ENCODE assay signal across 8 cellular contexts in the genomic region with DNA sequence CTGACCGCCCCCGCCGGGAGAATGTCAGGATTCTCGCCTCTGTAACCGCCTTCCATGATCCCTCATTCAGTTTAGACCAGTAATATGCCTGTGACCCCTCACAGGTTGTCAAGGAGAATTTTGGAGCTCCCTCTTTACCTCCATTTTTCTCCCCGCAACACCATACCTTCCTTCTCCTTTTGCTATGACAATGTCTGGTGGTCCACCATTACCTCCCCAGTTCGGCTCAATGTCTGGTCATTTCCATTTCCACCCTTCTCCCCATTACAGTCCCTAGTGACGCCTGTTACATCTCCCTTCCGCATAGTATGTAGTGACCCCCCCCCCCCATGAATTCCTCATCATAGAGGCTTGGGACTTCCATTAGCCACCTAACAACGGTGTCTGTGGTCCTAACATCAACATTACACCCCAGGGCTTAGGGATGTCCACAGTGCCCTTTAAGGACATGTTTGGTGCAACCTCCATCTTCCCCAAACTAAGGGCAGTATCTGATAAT. TPM values are rescaled to one million over a fixed set of nuclear protein-coding genes. Genes with fewer than 3 reads are reported as not detected.
DNase-seq lines count a peak whose midpoint lies in the region; ATAC-seq and TF ChIP-seq lines count a peak whose summit lies in the region.

No MANE protein-coding gene starts in this region.

- peaks cover 15% of the 10 kb centered on the region for H3K36me3 ChIP-seq in BE2C

- peaks cover 0 to 6% of the 10 kb centered on the region in 2 donors for H3K27me3 Mint-ChIP-seq in natural killer cell treated with Interleukin-12 subunit alpha and Interleukin-12 subunit beta and Interleukin-15 and Interleukin-18, amount 100 ng/mL, for 72 hours

- intact Hi-C loops in dorsolateral prefrontal cortex (cut with DNase I) = loop anchor here in 1 of 2 donors (5.0 to 10.0 kb wide), 4 partner anchors 61 to 463 kb away; partner anchors contain the start of gene UXT

- H3K4me3 ChIP-seq in BE2C (ENCODE audit: low read depth, low read length) = peak overlapping the region; percentile 84
- H3K4me3 ChIP-seq in LNCaP clone FGC (ENCODE audit: low read depth, low read length) = peak overlapping the region; percentile 68
- peak overlapping the region; percentile 41 to 81 (median 67) for H3K4me3 ChIP-seq in dorsolateral prefrontal cortex

- peaks cover 13% of the 10 kb centered on the region for H3K36me3 Mint-ChIP-seq in natural killer cell treated with Interleukin-12 subunit alpha and Interleukin-12 subunit beta and Interleukin-15 and Interleukin-18, amount 100 ng/mL, for 72 hours

- peak overlapping the region; percentile 96 to 98 for H3K27ac Mint-ChIP-seq in natural killer cell treated with Interleukin-12 subunit alpha and Interleukin-12 subunit beta and Interleukin-15 and Interleukin-18, amount 100 ng/mL, for 72 hours

- H3K9me3 ChIP-seq in BE2C = no peaks in the 10 kb centered on the region

- H3K4me3 Mint-ChIP-seq in natural killer cell treated with Interleukin-12 subunit alpha and Interleukin-12 subunit beta and Interleukin-15 and Interleukin-18, amount 100 ng/mL, for 72 hours = peak overlapping the region; percentile 91

- no peaks in the 10 kb centered on the region for H3K4me1 ChIP-seq in BE2C

- DNase-seq in BE2C (no peak), LNCaP clone FGC (ENCODE audit: low read depth) (no peak), dorsolateral prefrontal cortex (no peak), GM10266 (ENCODE audit: extremely low spot score) (no peak)
- DNase-seq in natural killer cell treated with Interleukin-12 subunit alpha and Interleukin-12 subunit beta and Interleukin-15 and Interleukin-18, amount 100 ng/mL, for 72 hours (ENCODE audit: low spot score) = no peak

- TF ChIP-seq CTCF in BE2C (IDR thresholded peaks at IDR 0.05; ENCODE audit: low read depth, low read length) = no peak
- no peak for TF ChIP-seq CTCF in LNCaP clone FGC (IDR thresholded peaks at IDR 0.05; ENCODE audit: control insufficient read depth, extremely low read depth, insufficient read depth)
- TF ChIP-seq CTCF in dorsolateral prefrontal cortex (IDR thresholded peaks at IDR 0.05 in 54 of 56, conservative IDR thresholded peaks at IDR 0.05 in 2 of 56; ENCODE audit: low read depth in 1 of 56, partially characterized antibody in 56 of 56) = no peak
- TF ChIP-seq CTCF in GM10266 (IDR thresholded peaks at IDR 0.05; ENCODE audit: control insufficient read depth, insufficient read depth, low read depth, missing control alignments) = no peak

- H3K9me3 Mint-ChIP-seq in natural killer cell treated with Interleukin-12 subunit alpha and Interleukin-12 subunit beta and Interleukin-15 and Interleukin-18, amount 100 ng/mL, for 72 hours = no peaks in the 10 kb centered on the region

- peaks cover 19 to 22% of the 10 kb centered on the region in 2 donors for H3K4me1 Mint-ChIP-seq in natural killer cell treated with Interleukin-12 subunit alpha and Interleukin-12 subunit beta and Interleukin-15 and Interleukin-18, amount 100 ng/mL, for 72 hours (ENCODE audit: low read depth in 2 of 2)

- no peaks in the 10 kb centered on the region for H3K27me3 ChIP-seq in BE2C
- peaks cover 0 to 23% (median 2%) of the 10 kb centered on the region in 45 donors for H3K27me3 ChIP-seq in dorsolateral prefrontal cortex

- ATAC-seq in natural killer cell treated with Interleukin-12 subunit alpha and Interleukin-12 subunit beta and Interleukin-15 and Interleukin-18, amount 100 ng/mL, for 72 hours = no peak
- no peak for ATAC-seq in GM18907 (IDR thresholded peaks at IDR 0.05; ENCODE audit: unreplicated experiment)
- ATAC-seq in GM19035 (IDR thresholded peaks at IDR 0.05; ENCODE audit: unreplicated experiment) = no peak
- no peak for ATAC-seq in HG03097 (IDR thresholded peaks at IDR 0.05; ENCODE audit: low FRiP score, unreplicated experiment)

- peak overlapping the region in 56 of 59 donors; percentile 89 to 99 (median 97) for H3K27ac ChIP-seq in dorsolateral prefrontal cortex

RNA-seq across cellular contexts. Expression of gene ARAF, which starts 0.7 kb away (rescaled TPM):
- 90.3 TPM for polyA plus RNA-seq in BE2C (2012; ENCODE audit: insufficient read depth, insufficient read length, low read depth)
- 10 to 100 TPM; 19.3 to 46.5 (median 30.2) TPM for total RNA-seq in dorsolateral prefrontal cortex
- 10 to 100 TPM; 84.7 to 87.1 TPM for total RNA-seq in natural killer cell treated with Interleukin-12 subunit alpha and Interleukin-12 subunit beta and Interleukin-15 and Interleukin-18, amount 100 ng/mL, for 72 hours

RNA-seq across cellular contexts. Expression of gene TIMP1, which starts 20.5 kb away (rescaled TPM):
- 243 TPM for polyA plus RNA-seq in BE2C (2012; ENCODE audit: insufficient read depth, insufficient read length, low read depth)
- total RNA-seq in dorsolateral prefrontal cortex = 100 to 1,000 TPM in 5 of 120 experiments, 10 to 100 TPM in 115; 10.4 to 247 (median 28.1) TPM
- total RNA-seq in natural killer cell treated with Interleukin-12 subunit alpha and Interleukin-12 subunit beta and Interleukin-15 and Interleukin-18, amount 100 ng/mL, for 72 hours = 10 to 100 TPM in 1 of 2 donors, 1 to 10 TPM in 1; 9.1 to 12.5 TPM

RNA-seq across cellular contexts. Expression of gene SYN1, which starts 58.0 kb away (rescaled TPM):
- polyA plus RNA-seq in BE2C (2012; ENCODE audit: insufficient read depth, insufficient read length, low read depth) = 10.8 TPM
- total RNA-seq in dorsolateral prefrontal cortex = 100 to 1,000 TPM; 127 to 711 (median 406) TPM
- under 1 TPM; 0.29 to 0.92 TPM for total RNA-seq in natural killer cell treated with Interleukin-12 subunit alpha and Interleukin-12 subunit beta and Interleukin-15 and Interleukin-18, amount 100 ng/mL, for 72 hours

Comparison
In these comparisons a context has a peak if more than half of its experiments do, and no peak if none do; other contexts are left out.
1. RNA of gene SYN1, which starts 58.0 kb away (total RNA-seq): 127 to 711 TPM in dorsolateral prefrontal cortex; 0.29 to 0.92 TPM in natural killer cell treated with Interleukin-12 subunit alpha and Interleukin-12 subunit beta and Interleukin-15 and Interleukin-18, amount 100 ng/mL, for 72 hours; every median in the first group is over 10 times any median in the second.
2. Peak in every context shown above with its lines, with median percentiles within 50 percentile points of each other: H3K4me3 ChIP-seq.